1 cellular context compared by ENCODE assay signal in the genomic region with DNA sequence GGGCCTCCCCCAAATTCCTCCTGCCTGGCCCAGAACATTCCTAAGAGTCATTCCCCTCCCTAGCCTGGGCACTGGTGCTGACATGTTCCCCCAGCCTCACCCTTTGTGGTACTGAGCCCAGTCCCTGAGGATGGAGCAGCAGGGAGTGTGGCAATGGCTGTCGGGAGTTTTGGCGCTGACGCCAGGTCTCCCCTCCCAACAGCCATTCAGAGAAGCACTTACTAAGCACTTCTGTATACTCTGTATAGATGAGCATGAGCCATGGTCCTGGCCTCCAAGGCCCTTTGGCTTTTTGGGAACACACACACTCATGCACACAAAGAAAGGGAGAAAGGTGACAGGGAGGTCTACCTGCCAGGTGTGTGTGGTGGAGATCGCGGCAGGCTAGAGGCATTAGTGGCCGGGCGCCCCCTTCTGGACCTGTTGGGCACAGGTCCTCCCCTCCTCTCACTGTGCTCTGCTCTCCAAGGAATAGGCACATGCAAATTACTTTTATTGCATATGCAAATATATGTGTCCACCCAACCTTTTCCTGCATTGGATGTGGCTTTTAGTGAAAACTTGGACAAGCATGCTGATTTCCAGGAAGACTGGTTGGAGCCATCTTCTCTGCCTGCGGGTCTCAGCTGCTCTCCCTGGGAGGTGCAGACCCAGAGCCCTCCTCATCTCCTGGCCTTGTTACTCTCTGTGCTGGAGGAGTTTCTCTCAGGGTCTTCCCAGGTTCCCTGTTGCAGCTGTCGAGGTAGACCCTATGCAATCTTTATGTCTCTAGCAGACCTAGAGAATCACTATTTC.
TF ChIP-seq lines count a peak whose summit lies in the region.

No MANE protein-coding gene starts in this region.

TF ChIP-seq in A549, 52 proteins besides CTCF, POLR2A, EP300 and RAD21 (continued from another document):
- TF ChIP-seq, protein P1, sequence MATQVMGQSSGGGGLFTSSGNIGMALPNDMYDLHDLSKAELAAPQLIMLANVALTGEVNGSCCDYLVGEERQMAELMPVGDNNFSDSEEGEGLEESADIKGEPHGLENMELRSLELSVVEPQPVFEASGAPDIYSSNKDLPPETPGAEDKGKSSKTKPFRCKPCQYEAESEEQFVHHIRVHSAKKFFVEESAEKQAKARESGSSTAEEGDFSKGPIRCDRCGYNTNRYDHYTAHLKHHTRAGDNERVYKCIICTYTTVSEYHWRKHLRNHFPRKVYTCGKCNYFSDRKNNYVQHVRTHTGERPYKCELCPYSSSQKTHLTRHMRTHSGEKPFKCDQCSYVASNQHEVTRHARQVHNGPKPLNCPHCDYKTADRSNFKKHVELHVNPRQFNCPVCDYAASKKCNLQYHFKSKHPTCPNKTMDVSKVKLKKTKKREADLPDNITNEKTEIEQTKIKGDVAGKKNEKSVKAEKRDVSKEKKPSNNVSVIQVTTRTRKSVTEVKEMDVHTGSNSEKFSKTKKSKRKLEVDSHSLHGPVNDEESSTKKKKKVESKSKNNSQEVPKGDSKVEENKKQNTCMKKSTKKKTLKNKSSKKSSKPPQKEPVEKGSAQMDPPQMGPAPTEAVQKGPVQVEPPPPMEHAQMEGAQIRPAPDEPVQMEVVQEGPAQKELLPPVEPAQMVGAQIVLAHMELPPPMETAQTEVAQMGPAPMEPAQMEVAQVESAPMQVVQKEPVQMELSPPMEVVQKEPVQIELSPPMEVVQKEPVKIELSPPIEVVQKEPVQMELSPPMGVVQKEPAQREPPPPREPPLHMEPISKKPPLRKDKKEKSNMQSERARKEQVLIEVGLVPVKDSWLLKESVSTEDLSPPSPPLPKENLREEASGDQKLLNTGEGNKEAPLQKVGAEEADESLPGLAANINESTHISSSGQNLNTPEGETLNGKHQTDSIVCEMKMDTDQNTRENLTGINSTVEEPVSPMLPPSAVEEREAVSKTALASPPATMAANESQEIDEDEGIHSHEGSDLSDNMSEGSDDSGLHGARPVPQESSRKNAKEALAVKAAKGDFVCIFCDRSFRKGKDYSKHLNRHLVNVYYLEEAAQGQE (IDR thresholded peaks at IDR 0.05): no peak
- TF ChIP-seq MAFK (IDR thresholded peaks at IDR 0.05; ENCODE audit: partially characterized antibody): peak; percentile 67
- no peak for TF ChIP-seq HOXA7 (CRISPR knock-in tag; IDR thresholded peaks at IDR 0.05)
- TF ChIP-seq, protein P2, sequence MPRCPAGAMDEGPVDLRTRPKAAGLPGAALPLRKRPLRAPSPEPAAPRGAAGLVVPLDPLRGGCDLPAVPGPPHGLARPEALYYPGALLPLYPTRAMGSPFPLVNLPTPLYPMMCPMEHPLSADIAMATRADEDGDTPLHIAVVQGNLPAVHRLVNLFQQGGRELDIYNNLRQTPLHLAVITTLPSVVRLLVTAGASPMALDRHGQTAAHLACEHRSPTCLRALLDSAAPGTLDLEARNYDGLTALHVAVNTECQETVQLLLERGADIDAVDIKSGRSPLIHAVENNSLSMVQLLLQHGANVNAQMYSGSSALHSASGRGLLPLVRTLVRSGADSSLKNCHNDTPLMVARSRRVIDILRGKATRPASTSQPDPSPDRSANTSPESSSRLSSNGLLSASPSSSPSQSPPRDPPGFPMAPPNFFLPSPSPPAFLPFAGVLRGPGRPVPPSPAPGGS (IDR thresholded peaks at IDR 0.05): no peak
- TF ChIP-seq BHLHE40 (IDR thresholded peaks at IDR 0.05; ENCODE audit: low read depth, low read length): no peak
- no peak for TF ChIP-seq TP53 (CRISPR knock-in tag; IDR thresholded peaks at IDR 0.05)
- TF ChIP-seq JUNB (IDR thresholded peaks at IDR 0.05): no peak
- TF ChIP-seq, protein P3, sequence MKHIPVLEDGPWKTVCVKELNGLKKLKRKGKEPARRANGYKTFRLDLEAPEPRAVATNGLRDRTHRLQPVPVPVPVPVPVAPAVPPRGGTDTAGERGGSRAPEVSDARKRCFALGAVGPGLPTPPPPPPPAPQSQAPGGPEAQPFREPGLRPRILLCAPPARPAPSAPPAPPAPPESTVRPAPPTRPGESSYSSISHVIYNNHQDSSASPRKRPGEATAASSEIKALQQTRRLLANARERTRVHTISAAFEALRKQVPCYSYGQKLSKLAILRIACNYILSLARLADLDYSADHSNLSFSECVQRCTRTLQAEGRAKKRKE (CRISPR knock-in tag; IDR thresholded peaks at IDR 0.05; ENCODE audit: low read depth): no peak
- TF ChIP-seq PHF8 (IDR thresholded peaks at IDR 0.05; ENCODE audit: borderline replicate concordance, low read depth): no peak
- TF ChIP-seq HOXB13 (CRISPR knock-in tag; IDR thresholded peaks at IDR 0.05; ENCODE audit: low read depth): no peak
- TF ChIP-seq FOSL2 (IDR thresholded peaks at IDR 0.05): no peak
- TF ChIP-seq FOSL2 (CRISPR knock-in tag; IDR thresholded peaks at IDR 0.05): no peak
- no peak for TF ChIP-seq CBX2 (IDR thresholded peaks at IDR 0.05; ENCODE audit: borderline replicate concordance, low read depth)
- TF ChIP-seq FOSB (CRISPR knock-in tag; IDR thresholded peaks at IDR 0.05): no peak
- TF ChIP-seq, protein P4, sequence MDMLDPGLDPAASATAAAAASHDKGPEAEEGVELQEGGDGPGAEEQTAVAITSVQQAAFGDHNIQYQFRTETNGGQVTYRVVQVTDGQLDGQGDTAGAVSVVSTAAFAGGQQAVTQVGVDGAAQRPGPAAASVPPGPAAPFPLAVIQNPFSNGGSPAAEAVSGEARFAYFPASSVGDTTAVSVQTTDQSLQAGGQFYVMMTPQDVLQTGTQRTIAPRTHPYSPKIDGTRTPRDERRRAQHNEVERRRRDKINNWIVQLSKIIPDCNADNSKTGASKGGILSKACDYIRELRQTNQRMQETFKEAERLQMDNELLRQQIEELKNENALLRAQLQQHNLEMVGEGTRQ (IDR thresholded peaks at IDR 0.05): no peak
- TF ChIP-seq POLR2AphosphoS2 (conservative IDR thresholded peaks at IDR 0.05; ENCODE audit: low read length): no peak
